Comparison of ENCODE assay signal across 26 cellular contexts in genomic region chr17:62816282-62816839, GRCh38. TPM values are rescaled to one million over a fixed set of nuclear protein-coding genes. Genes with fewer than 3 reads are reported as not detected.
"Had no signal": no experiment of that assay in that cellular context is flagged by ENCODE, and none has a peak within 500 bp of the region (broad histone marks: within the 10 kb centered on the region; RNA-seq: fewer than 3 reads in every experiment).

No MANE protein-coding gene starts in this region.

- H3K4me3 ChIP-seq: heart right ventricle, testis, vagina had no signal

- DNase-seq: activated CD4-positive, alpha-beta T cell treated with anti-CD3 and anti-CD28 coated beads, Interleukin-2, amount 10 ng/mL, durations not matched to agents 7 days and 5 days; activated CD4-positive, CD25-positive, alpha-beta regulatory T cell treated with anti-CD3 and anti-CD28 coated beads, Interleukin-2, amount 50 U/mL, for 72 hours; activated CD8-positive, alpha-beta T cell treated with anti-CD3 and anti-CD28 coated beads for 36 hours; activated gamma-delta T cell treated with Interleukin-2 at 50 U/mL for 16 hours; activated T-cell treated with anti-CD3 and anti-CD28 coated beads, Interleukin-2, amount 50 U/mL, for 1 hour; aorta; brain microvascular endothelial cell; caudate nucleus; effector CD4-positive, alpha-beta T cell; erythroblast; heart right ventricle; islet precursor cell; left cardiac atrium; naive B cell; occipital lobe; small intestine; stimulated activated CD4-positive, alpha-beta T cell treated with anti-CD3 and anti-CD28 coated beads, Interleukin-15, amount 100 ng/mL, for 24 hours; stimulated activated CD4-positive, alpha-beta T cell treated with anti-CD3 and anti-CD28 coated beads, Interleukin-2, amount 100 ng/mL, for 48 hours; stimulated activated CD8-positive, alpha-beta memory T cell treated with anti-CD3 and anti-CD28 coated beads, Interleukin-4, amount 100 ng/mL, for 48 hours; stimulated activated naive CD4-positive, alpha-beta T cell; testis; WERI-Rb-1 had no signal

- H3K27ac ChIP-seq: brain microvascular endothelial cell, heart right ventricle, testis, vagina, WERI-Rb-1 had no signal

- ATAC-seq: activated CD8-positive, alpha-beta T cell treated with anti-CD3 and anti-CD28 coated beads for 36 hours; heart right ventricle; left cardiac atrium; sciatic nerve had no signal

- H3K9me3 ChIP-seq: testis, vagina had no signal

- H3K36me3 ChIP-seq: brain microvascular endothelial cell, heart right ventricle, vagina, WERI-Rb-1 had no signal

- H3K27me3 ChIP-seq: brain microvascular endothelial cell, heart right ventricle, testis, vagina had no signal

RNA-seq across cellular contexts. Expression of gene MARCHF10, which starts 8.2 kb away (rescaled TPM):
- total RNA-seq: activated CD4-positive, alpha-beta T cell treated with anti-CD3 and anti-CD28 coated beads, Interleukin-2, amount 10 ng/mL, durations not matched to agents 7 days and 5 days; activated CD8-positive, alpha-beta T cell treated with anti-CD3 and anti-CD28 coated beads for 36 hours; aorta; heart right ventricle; left cardiac atrium; lower leg skin; posterior vena cava had no signal
